Comparison of ENCODE assay signal across 8 cellular contexts in genomic region chr11:19951558-19952083, GRCh38.
DNase-seq lines count a peak whose midpoint lies in the region; FAIRE-seq and TF ChIP-seq lines count a peak whose summit lies in the region.

No MANE protein-coding gene starts in this region.

- H3K36me3 ChIP-seq in muscle layer of colon (ENCODE audit: insufficient read depth, low read length), result peaks cover 47% of the 10 kb centered on the region

- H3K4me3 ChIP-seq in AG04449 (ENCODE audit: low read depth, low read length) (no peak overlapping the region), muscle layer of colon (ENCODE audit: low read depth in 1 of 2, low read length in 2 of 2) (no peak overlapping the region)

- H3K9me3 ChIP-seq in muscle layer of colon (ENCODE audit: low read length), result no peaks in the 10 kb centered on the region

- FAIRE-seq in endometrium (lab: Jason Lieb, UNC), result peak; percentile 65

- H3K27ac ChIP-seq in muscle layer of colon (ENCODE audit: low read depth, low read length), result peak overlapping the region; percentile 10

- POLR2A ChIA-PET in AG04449 (lab: Yijun Ruan, JAX), result no interaction called here

- TF ChIP-seq CTCF in AG04449 (IDR thresholded peaks at IDR 0.05; ENCODE audit: insufficient read depth, low read length, missing control alignments) (peak; percentile 30), GM10266 (IDR thresholded peaks at IDR 0.05; ENCODE audit: control insufficient read depth, insufficient read depth, low read depth, missing control alignments) (peak; percentile 47), LNCAP (IDR thresholded peaks at IDR 0.05) (peak; percentile 71)

- no peak overlapping the region for H3K9ac ChIP-seq in muscle layer of colon (ENCODE audit: low read length)

- in situ Hi-C loops in SK-MEL-5 (cut with HindIII; ENCODE audit: low pct_unique_long_range_greater_than_20kb, low sequenced_read_pairs), result no loop called here

- CTCF ChIA-PET in AG04449 (lab: Yijun Ruan, JAX), result interaction anchor here (0.7 to 9.7 kb wide), 38 partner anchors 10 to 874 kb away, joined by 3 to 226 read pairs (median 4); no protein-coding TSS in a partner anchor

- peaks cover 44% of the 10 kb centered on the region for H3K4me1 ChIP-seq in muscle layer of colon (ENCODE audit: insufficient read depth, low read length)

- DNase-seq in AG04449 (ENCODE audit: low read depth, low spot score) (no peak), GM10266 (ENCODE audit: extremely low spot score) (peak; percentile 34), HCEC 1CT (peak; percentile 35), SK-MEL-5 (ENCODE audit: low read depth, low spot score) (peak; percentile 74), NCI-H524 treated with DMSO at 0.1 percent for 48 hours (lab: John Stamatoyannopoulos, UW) (no peak)

- H3K27me3 ChIP-seq in muscle layer of colon (ENCODE audit: control insufficient read depth in 1 of 2, insufficient read depth in 2 of 2, low read length in 2 of 2), result no peaks in the 10 kb centered on the region

Comparison
In these comparisons a context has a peak if more than half of its experiments do, and no peak if none do; other contexts are left out.
1. DNase-seq: peak in GM10266 (single experiment), HCEC 1CT (single experiment) and SK-MEL-5 (single experiment); none in AG04449 (single experiment) and NCI-H524 treated with DMSO at 0.1 percent for 48 hours (single experiment).
2. Peak in every context shown above with its lines, with median percentiles within 50 percentile points of each other: CTCF ChIP-seq.